1 cellular context compared by ENCODE assay signal in the genomic region with DNA sequence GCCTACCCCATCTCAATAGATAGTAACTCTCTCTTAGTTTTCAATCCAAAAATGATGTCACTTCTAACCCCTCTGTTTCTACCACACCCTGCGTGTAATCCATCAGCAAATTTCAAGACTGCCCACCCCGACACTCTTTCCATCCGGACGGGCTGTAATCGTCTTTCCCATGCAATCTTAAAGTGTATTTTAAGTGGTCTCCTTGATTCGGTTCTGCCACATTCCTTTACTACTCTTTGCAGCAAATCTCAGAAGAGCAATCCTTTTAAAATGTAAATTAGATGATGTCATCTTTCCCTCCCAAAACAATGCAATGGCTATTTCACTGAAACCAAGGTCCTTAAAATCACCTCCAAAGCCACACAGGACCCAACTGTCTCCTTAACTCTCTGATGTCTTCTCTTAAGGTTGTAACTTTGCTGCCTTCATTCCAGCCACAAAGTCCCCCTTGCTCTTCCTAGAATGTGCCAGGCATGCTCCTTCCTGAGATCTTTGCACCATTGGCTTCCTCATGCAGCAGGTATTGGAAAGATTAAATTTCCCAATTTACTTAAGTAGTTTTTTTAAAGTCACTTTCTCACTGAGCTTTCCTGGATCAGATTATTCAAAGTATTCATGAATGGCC.
TF ChIP-seq lines count a peak whose summit lies in the region.

No MANE protein-coding gene starts in this region.

TF ChIP-seq in GM23338, 12 proteins besides CTCF, POLR2A, EP300 and RAD21 (continued from another document):
- TF ChIP-seq, protein P1, sequence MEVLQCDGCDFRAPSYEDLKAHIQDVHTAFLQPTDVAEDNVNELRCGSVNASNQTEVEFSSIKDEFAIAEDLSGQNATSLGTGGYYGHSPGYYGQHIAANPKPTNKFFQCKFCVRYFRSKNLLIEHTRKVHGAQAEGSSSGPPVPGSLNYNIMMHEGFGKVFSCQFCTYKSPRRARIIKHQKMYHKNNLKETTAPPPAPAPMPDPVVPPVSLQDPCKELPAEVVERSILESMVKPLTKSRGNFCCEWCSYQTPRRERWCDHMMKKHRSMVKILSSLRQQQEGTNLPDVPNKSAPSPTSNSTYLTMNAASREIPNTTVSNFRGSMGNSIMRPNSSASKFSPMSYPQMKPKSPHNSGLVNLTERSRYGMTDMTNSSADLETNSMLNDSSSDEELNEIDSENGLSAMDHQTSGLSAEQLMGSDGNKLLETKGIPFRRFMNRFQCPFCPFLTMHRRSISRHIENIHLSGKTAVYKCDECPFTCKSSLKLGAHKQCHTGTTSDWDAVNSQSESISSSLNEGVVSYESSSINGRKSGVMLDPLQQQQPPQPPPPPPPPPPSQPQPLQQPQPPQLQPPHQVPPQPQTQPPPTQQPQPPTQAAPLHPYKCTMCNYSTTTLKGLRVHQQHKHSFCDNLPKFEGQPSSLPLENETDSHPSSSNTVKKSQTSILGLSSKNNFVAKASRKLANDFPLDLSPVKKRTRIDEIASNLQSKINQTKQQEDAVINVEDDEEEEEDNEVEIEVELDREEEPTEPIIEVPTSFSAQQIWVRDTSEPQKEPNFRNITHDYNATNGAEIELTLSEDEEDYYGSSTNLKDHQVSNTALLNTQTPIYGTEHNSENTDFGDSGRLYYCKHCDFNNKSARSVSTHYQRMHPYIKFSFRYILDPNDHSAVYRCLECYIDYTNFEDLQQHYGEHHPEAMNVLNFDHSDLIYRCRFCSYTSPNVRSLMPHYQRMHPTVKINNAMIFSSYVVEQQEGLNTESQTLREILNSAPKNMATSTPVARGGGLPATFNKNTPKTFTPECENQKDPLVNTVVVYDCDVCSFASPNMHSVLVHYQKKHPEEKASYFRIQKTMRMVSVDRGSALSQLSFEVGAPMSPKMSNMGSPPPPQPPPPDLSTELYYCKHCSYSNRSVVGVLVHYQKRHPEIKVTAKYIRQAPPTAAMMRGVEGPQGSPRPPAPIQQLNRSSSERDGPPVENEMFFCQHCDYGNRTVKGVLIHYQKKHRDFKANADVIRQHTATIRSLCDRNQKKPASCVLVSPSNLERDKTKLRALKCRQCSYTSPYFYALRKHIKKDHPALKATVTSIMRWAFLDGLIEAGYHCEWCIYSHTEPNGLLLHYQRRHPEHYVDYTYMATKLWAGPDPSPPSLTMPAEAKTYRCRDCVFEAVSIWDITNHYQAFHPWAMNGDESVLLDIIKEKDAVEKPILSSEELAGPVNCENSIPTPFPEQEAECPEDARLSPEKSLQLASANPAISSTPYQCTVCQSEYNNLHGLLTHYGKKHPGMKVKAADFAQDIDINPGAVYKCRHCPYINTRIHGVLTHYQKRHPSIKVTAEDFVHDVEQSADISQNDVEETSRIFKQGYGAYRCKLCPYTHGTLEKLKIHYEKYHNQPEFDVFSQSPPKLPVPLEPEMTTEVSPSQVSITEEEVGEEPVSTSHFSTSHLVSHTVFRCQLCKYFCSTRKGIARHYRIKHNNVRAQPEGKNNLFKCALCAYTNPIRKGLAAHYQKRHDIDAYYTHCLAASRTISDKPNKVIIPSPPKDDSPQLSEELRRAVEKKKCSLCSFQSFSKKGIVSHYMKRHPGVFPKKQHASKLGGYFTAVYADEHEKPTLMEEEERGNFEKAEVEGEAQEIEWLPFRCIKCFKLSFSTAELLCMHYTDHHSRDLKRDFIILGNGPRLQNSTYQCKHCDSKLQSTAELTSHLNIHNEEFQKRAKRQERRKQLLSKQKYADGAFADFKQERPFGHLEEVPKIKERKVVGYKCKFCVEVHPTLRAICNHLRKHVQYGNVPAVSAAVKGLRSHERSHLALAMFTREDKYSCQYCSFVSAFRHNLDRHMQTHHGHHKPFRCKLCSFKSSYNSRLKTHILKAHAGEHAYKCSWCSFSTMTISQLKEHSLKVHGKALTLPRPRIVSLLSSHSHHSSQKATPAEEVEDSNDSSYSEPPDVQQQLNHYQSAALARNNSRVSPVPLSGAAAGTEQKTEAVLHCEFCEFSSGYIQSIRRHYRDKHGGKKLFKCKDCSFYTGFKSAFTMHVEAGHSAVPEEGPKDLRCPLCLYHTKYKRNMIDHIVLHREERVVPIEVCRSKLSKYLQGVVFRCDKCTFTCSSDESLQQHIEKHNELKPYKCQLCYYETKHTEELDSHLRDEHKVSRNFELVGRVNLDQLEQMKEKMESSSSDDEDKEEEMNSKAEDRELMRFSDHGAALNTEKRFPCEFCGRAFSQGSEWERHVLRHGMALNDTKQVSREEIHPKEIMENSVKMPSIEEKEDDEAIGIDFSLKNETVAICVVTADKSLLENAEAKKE (CRISPR knock-in tag; IDR thresholded peaks at IDR 0.05): 0 out of 2 replicates have a peak, but pooled peaks have one; percentile 50
- TF ChIP-seq POLR2AphosphoS5 (IDR thresholded peaks at IDR 0.05; ENCODE audit: low read depth) (no peak), NANOG (IDR thresholded peaks at IDR 0.05; ENCODE audit: borderline replicate concordance) (no peak; the same call in 1 of the 2 replicates)
TF ChIP-seq in GM23338: peak in this region for 2.
